In genomic region chr21:36517366-36518075, GRCh38 we compare ENCODE assay signal across 26 cellular contexts. TPM values are rescaled to one million over a fixed set of nuclear protein-coding genes. Genes with fewer than 3 reads are reported as not detected.
DNase-seq lines count a peak whose midpoint lies in the region; ATAC-seq, FAIRE-seq and TF ChIP-seq lines count a peak whose summit lies in the region.
"Had no signal": no experiment of that assay in that cellular context is flagged by ENCODE, and none has a peak within 500 bp of the region (broad histone marks: within the 10 kb centered on the region; RNA-seq: fewer than 3 reads in every experiment).

No MANE protein-coding gene starts in this region.

- H3K4me2 ChIP-seq in OCI-LY7 (ENCODE audit: low read length), result peak overlapping the region; percentile 9; the same call in 1 of the 2 replicates
- no peak overlapping the region for H3K4me2 ChIP-seq in K562 (ENCODE audit: insufficient read depth, low read length)
- H3K4me2 ChIP-seq: BLaER1 treated with 17β-estradiol and CSF1 and Interleukin-3, amounts not matched to agents 10 nM and 100 nM had no signal

- H3K9me3 Mint-ChIP-seq in natural killer cell, result no peaks in the 10 kb centered on the region
- no peaks in the 10 kb centered on the region for H3K9me3 Mint-ChIP-seq in natural killer cell treated with Interleukin-12 subunit alpha and Interleukin-12 subunit beta and Interleukin-15 and Interleukin-18, amount 100 ng/mL, for 72 hours

- H3K4me3 Mint-ChIP-seq in natural killer cell, result peak overlapping the region; percentile 28
- H3K4me3 Mint-ChIP-seq in natural killer cell treated with Interleukin-12 subunit alpha and Interleukin-12 subunit beta and Interleukin-15 and Interleukin-18, amount 100 ng/mL, for 72 hours, result no peak overlapping the region
- H3K4me3 Mint-ChIP-seq: CD14-positive monocyte; CD4-positive, alpha-beta T cell; CD8-positive, alpha-beta memory T cell had no signal

- H3K9me1 ChIP-seq in K562 (ENCODE audit: control insufficient read depth, insufficient read depth, low read length), result no peaks in the 10 kb centered on the region

- H3K36me3 Mint-ChIP-seq in natural killer cell, result no peaks in the 10 kb centered on the region
- peaks cover 7% of the 10 kb centered on the region for H3K36me3 Mint-ChIP-seq in natural killer cell treated with Interleukin-12 subunit alpha and Interleukin-12 subunit beta and Interleukin-15 and Interleukin-18, amount 100 ng/mL, for 72 hours
- H3K36me3 Mint-ChIP-seq: CD14-positive monocyte; CD8-positive, alpha-beta memory T cell had no signal

- no peak overlapping the region for H3K27ac Mint-ChIP-seq in natural killer cell
- H3K27ac Mint-ChIP-seq in natural killer cell treated with Interleukin-12 subunit alpha and Interleukin-12 subunit beta and Interleukin-15 and Interleukin-18, amount 100 ng/mL, for 72 hours, result no peak overlapping the region
- H3K27ac Mint-ChIP-seq: CD14-positive monocyte; CD4-positive, alpha-beta T cell; CD8-positive, alpha-beta memory T cell had no signal

- peak overlapping the region; percentile 75; the same call in 1 of the 2 replicates for H2AFZ ChIP-seq in OCI-LY7 (ENCODE audit: low read length)
- no peak overlapping the region for H2AFZ ChIP-seq in K562 (ENCODE audit: low read depth, low read length)
- H2AFZ ChIP-seq: GM23248 had no signal

- H3K36me3 ChIP-seq in HEK293 (ENCODE audit: control insufficient read depth in 2 of 2, insufficient read depth in 1 of 2, low read length in 2 of 2) (no peaks in the 10 kb centered on the region), OCI-LY7 (ENCODE audit: insufficient read depth, low read length) (no peaks in the 10 kb centered on the region), K562 (ENCODE audit: control insufficient read depth, insufficient read depth, low read length) (no peaks in the 10 kb centered on the region)
- H3K36me3 ChIP-seq: BE2C; BLaER1 treated with 17β-estradiol and CSF1 and Interleukin-3, amounts not matched to agents 10 nM and 100 nM had no signal

- BruUV-seq in OCI-LY7 (replicated peaks; lab: Mats Ljungman, UMichigan) (no TSS peak), K562 (replicated peaks; lab: Mats Ljungman, UMichigan) (no TSS peak)

- peaks cover 0 to 4% of the 10 kb centered on the region in 2 donors for H3K27me3 Mint-ChIP-seq in natural killer cell (ENCODE audit: low read depth in 2 of 2)
- H3K27me3 Mint-ChIP-seq in natural killer cell treated with Interleukin-12 subunit alpha and Interleukin-12 subunit beta and Interleukin-15 and Interleukin-18, amount 100 ng/mL, for 72 hours, result peaks cover 0 to 7% of the 10 kb centered on the region in 2 donors

- POLR2A ChIA-PET in HEK293 (lab: Yijun Ruan, JAX), result no interaction called here
- POLR2A ChIA-PET in OCI-LY7 (lab: Charles Lee), result interaction anchor here (1.1 to 1.6 kb wide), 3 partner anchors 9 to 18 kb away, joined by 3 to 6 read pairs (median 5); no protein-coding TSS in a partner anchor
- POLR2A ChIA-PET in K562 (lab: Yijun Ruan, JAX), result no interaction called here

- no peaks in the 10 kb centered on the region for H3K9me2 ChIP-seq in OCI-LY7 (ENCODE audit: insufficient read depth, low read length)

- H3K27me3 ChIP-seq in K562 (ENCODE audit: control insufficient read depth in 2 of 2, insufficient read depth in 2 of 2, low read length in 2 of 2), result peaks cover 5 to 31% of the 10 kb centered on the region in 2 experiments; a peak in 3 of 5 replicates
- H3K27me3 ChIP-seq: BE2C; BLaER1 treated with 17β-estradiol and CSF1 and Interleukin-3, amounts not matched to agents 10 nM and 100 nM had no signal

- H3K4me1 ChIP-seq in HEK293 (ENCODE audit: control insufficient read depth, insufficient read depth, low read length) (no peaks in the 10 kb centered on the region), OCI-LY7 (ENCODE audit: insufficient read depth, low read length, poor library complexity, severe bottlenecking) (peaks cover 65% of the 10 kb centered on the region), K562 (replicated peaks in 1 of 2; ENCODE audit: control insufficient read depth in 2 of 2, insufficient read depth in 2 of 2, low read length in 2 of 2) (no peaks in the 10 kb centered on the region)
- H3K4me1 ChIP-seq: BE2C had no signal

- no peak for TF ChIP-seq POLR2A in K562 (conservative IDR thresholded peaks at IDR 0.05)

- intact Hi-C loops in natural killer cell (cut with micrococcal nuclease), result no loop called here
- intact Hi-C loops in OCI-LY7 (cut with micrococcal nuclease; ENCODE audit: unreplicated experiment), result loop anchor here (10.0 kb wide), 1 partner anchor 747 kb away; the partner anchor contains the start of gene VPS26C
- intact Hi-C loops in K562 (cut with micrococcal nuclease), result no loop called here

- H3K4me1 Mint-ChIP-seq in natural killer cell, result peaks cover 35 to 43% of the 10 kb centered on the region in 2 donors
- H3K4me1 Mint-ChIP-seq in natural killer cell treated with Interleukin-12 subunit alpha and Interleukin-12 subunit beta and Interleukin-15 and Interleukin-18, amount 100 ng/mL, for 72 hours (ENCODE audit: low read depth in 2 of 2), result peaks cover 9 to 37% of the 10 kb centered on the region in 2 donors
- H3K4me1 Mint-ChIP-seq: CD14-positive monocyte; CD8-positive, alpha-beta memory T cell had no signal

- H3K27ac ChIP-seq in HEK293 (ENCODE audit: extremely low read depth, low read depth, low read length) (no peak overlapping the region), OCI-LY7 (ENCODE audit: low read depth, low read length, poor library complexity, severe bottlenecking) (peak overlapping the region; percentile 64), K562 (ENCODE audit: extremely low read depth, low read depth, low read length) (no peak overlapping the region)
- H3K27ac ChIP-seq: 22Rv1; BLaER1 treated with 17β-estradiol and CSF1 and Interleukin-3, amounts not matched to agents 10 nM and 100 nM; GM23248 had no signal

- H4K20me1 ChIP-seq in OCI-LY7 (ENCODE audit: insufficient read depth, low read length) (no peaks in the 10 kb centered on the region), K562 (replicated peaks; ENCODE audit: control insufficient read depth, insufficient read depth, low read length) (no peaks in the 10 kb centered on the region)
- H4K20me1 ChIP-seq: BLaER1 treated with 17β-estradiol and CSF1 and Interleukin-3, amounts not matched to agents 10 nM and 100 nM had no signal

- in situ Hi-C loops in K562 (cut with MboI), result no loop called here

- 3% methylated on average over 6 of the region's 6 CpGs for WGBS in K562 (ENCODE audit: insufficient coverage, low coverage, missing lambda C conversion rate)

- no peak for FAIRE-seq in K562 (lab: Jason Lieb, UNC)
- FAIRE-seq: A204.1, D721Med, H1 had no signal

- H3K4me3 ChIP-seq in HEK293 (ENCODE audit: low read depth, low read length), result no peak overlapping the region
- H3K4me3 ChIP-seq in OCI-LY7 (ENCODE audit: low read depth, low read length, poor library complexity, severe bottlenecking), result no peak overlapping the region
- H3K4me3 ChIP-seq in K562, result no peak overlapping the region
- H3K4me3 ChIP-seq: BLaER1 treated with 17β-estradiol and CSF1 and Interleukin-3, amounts not matched to agents 10 nM and 100 nM; GM23248 had no signal

- no peak for ATAC-seq in natural killer cell
- ATAC-seq in natural killer cell treated with Interleukin-12 subunit alpha and Interleukin-12 subunit beta and Interleukin-15 and Interleukin-18, amount 100 ng/mL, for 72 hours, result no peak
- ATAC-seq in K562, result no peak
- ATAC-seq in HG03108 (IDR thresholded peaks at IDR 0.05; ENCODE audit: unreplicated experiment), result no peak
- no peak for ATAC-seq in HG03139 (IDR thresholded peaks at IDR 0.05; ENCODE audit: unreplicated experiment)

- H3K9me3 ChIP-seq in HEK293 (ENCODE audit: control insufficient read depth, insufficient read depth, low read depth, low read length) (no peaks in the 10 kb centered on the region), OCI-LY7 (ENCODE audit: low read length) (peaks cover 10% of the 10 kb centered on the region; the same call in 1 of the 2 replicates), K562 (replicated peaks; ENCODE audit: control insufficient read depth, insufficient read depth, low read depth, low read length) (no peaks in the 10 kb centered on the region)
- H3K9me3 ChIP-seq: BE2C had no signal

- no peak for TF ChIP-seq EP300 in K562 (IDR thresholded peaks at IDR 0.05; ENCODE audit: low read length)

- TF ChIP-seq RAD21 in K562 (CRISPR knock-in tag; conservative IDR thresholded peaks at IDR 0.05 in 1 of 2, IDR thresholded peaks at IDR 0.05 in 1 of 2), result no peak

- TF ChIP-seq CTCF in natural killer cell (IDR thresholded peaks at IDR 0.05) (no peak), HEK293 (tag by site-specific recombination; IDR thresholded peaks at IDR 0.05) (no peak), OCI-LY7 (conservative IDR thresholded peaks at IDR 0.05; ENCODE audit: low read length) (no peak), K562 (IDR thresholded peaks at IDR 0.05 in 2 of 3, conservative IDR thresholded peaks at IDR 0.05 in 1 of 3; ENCODE audit: insufficient read depth in 2 of 3, low read depth in 1 of 3, low read length in 3 of 3) (no peak)

- H3K9ac ChIP-seq in K562 (ENCODE audit: insufficient read depth in 1 of 2, low read depth in 2 of 2, low read length in 2 of 2), result no peak overlapping the region
- H3K9ac ChIP-seq: BLaER1 treated with 17β-estradiol and CSF1 and Interleukin-3, amounts not matched to agents 10 nM and 100 nM; GM23248 had no signal

- CTCF ChIA-PET in HEK293 (lab: Yijun Ruan, JAX), result interaction anchor here (0.9 to 1.2 kb wide), 3 partner anchors 40 to 377 kb away, joined by 3 to 4 read pairs (median 3); no protein-coding TSS in a partner anchor
- CTCF ChIA-PET in OCI-LY7 (lab: Charles Lee; ENCODE audit: unreplicated experiment), result no interaction called here
- CTCF ChIA-PET in K562 (lab: Yijun Ruan, JAX; ENCODE audit: low intra/inter-chr PET ratio), result no interaction called here

- no peaks in the 10 kb centered on the region for H3K79me2 ChIP-seq in OCI-LY7 (ENCODE audit: insufficient read depth, low read depth, low read length)
- H3K79me2 ChIP-seq in K562 (ENCODE audit: control insufficient read depth, insufficient read depth, low read length), result no peaks in the 10 kb centered on the region

- DNase-seq in natural killer cell, result no peak
- DNase-seq in natural killer cell treated with Interleukin-12 subunit alpha and Interleukin-12 subunit beta and Interleukin-15 and Interleukin-18, amount 100 ng/mL, for 72 hours (ENCODE audit: low spot score), result no peak
- DNase-seq in OCI-LY7 (ENCODE audit: low spot score), result peak; percentile 23
- DNase-seq in K562 (ENCODE audit: extremely low read depth in 1 of 4, low spot score in 3 of 4), result no peak
- no peak for DNase-seq in stimulated activated CD4-positive, alpha-beta T cell treated with anti-CD3 and anti-CD28 coated beads, Interleukin-4, amount 100 ng/mL, for 1 hour
- DNase-seq: AML-193; BE2C; CD4-positive, alpha-beta T cell; CD8-positive, alpha-beta memory T cell; DMS 273 treated with DMSO at 0.1 percent for 48 hours; DMS79; EL; GDM1; GM23248; H7; HCEC 1CT had no signal

RNA-seq across cellular contexts. Expression of gene CLDN14, which starts 37.6 kb away (rescaled TPM):
- total RNA-seq in natural killer cell (not detected), OCI-LY7 (2022) (not detected in 2 replicates), K562 (2014; rRNA removed) (not detected in 2 replicates), K562 (2014; rRNA removed; fragmentation: Illumina TruSeq; extraction: Trizol) (not detected in 2 replicates), K562 (2015; rRNA removed; fragmentation: Illumina TruSeq; extraction: Trizol) (not detected in 2 replicates), K562 (2021) (not detected in 2 replicates)
- total RNA-seq in natural killer cell treated with Interleukin-12 subunit alpha and Interleukin-12 subunit beta and Interleukin-15 and Interleukin-18, amount 100 ng/mL, for 72 hours, result not detected
- not detected in 2 replicates for total RNA-seq in OCI-LY7 (2014; rRNA removed; shearing (Covaris generic))
- not detected in 2 replicates for total RNA-seq in K562 (2011; cell fraction: chromatin; rRNA removed; ENCODE audit: low replicate concordance)
- not detected in 2 replicates for total RNA-seq in K562 (2011; cell fraction: nucleolus; rRNA removed)
- not detected in 2 replicates for total RNA-seq in K562 (2011; cell fraction: nucleoplasm; rRNA removed)
- polyA plus RNA-seq in K562 (2011; rRNA removed) (not detected in 2 replicates), K562 (2014; fragmentation: Illumina TruSeq; extraction: Trizol) (not detected in 2 replicates), K562 (2014; fragmentation: Nextera tagmentation; extraction: Ambion mirVana) (not detected), K562 (2014; rRNA removed) (not detected in 2 replicates)
- polyA plus RNA-seq in K562 (2011; cell fraction: cytosol; rRNA removed), result not detected in 2 replicates
- not detected in 2 replicates for polyA plus RNA-seq in K562 (2011; cell fraction: nucleus; rRNA removed)
- not detected in 2 replicates for polyA plus RNA-seq in K562 (2012)
- polyA minus RNA-seq in K562 (2011; rRNA and poly(A)+ RNA removed), result not detected in 2 replicates
- polyA minus RNA-seq in K562 (2011; cell fraction: cytosol; rRNA and poly(A)+ RNA removed), result not detected in 2 replicates
- polyA minus RNA-seq in K562 (2011; cell fraction: nucleus; rRNA and poly(A)+ RNA removed), result not detected in 2 replicates
- total RNA-seq: CD4-positive, alpha-beta T cell; CD8-positive, alpha-beta memory T cell; GM23248; H1; H7 had no signal
- polyA plus RNA-seq: AG04450; CD14-positive monocyte; CD8-positive, alpha-beta memory T cell; GM23248 had no signal
